Comparison of ENCODE assay signal across 1 cellular context in genomic region chr11:43643898-43644625, GRCh38.
A peak's percentile ranks its signal among the peaks of the same experiment; 100 is the strongest.
TF ChIP-seq lines count a peak whose summit lies in the region.

No MANE protein-coding gene starts in this region.

TF ChIP-seq in WTC11, 78 proteins besides CTCF, POLR2A, EP300 and RAD21 (continued from another document and continues in another):
- TF ChIP-seq, protein P1, sequence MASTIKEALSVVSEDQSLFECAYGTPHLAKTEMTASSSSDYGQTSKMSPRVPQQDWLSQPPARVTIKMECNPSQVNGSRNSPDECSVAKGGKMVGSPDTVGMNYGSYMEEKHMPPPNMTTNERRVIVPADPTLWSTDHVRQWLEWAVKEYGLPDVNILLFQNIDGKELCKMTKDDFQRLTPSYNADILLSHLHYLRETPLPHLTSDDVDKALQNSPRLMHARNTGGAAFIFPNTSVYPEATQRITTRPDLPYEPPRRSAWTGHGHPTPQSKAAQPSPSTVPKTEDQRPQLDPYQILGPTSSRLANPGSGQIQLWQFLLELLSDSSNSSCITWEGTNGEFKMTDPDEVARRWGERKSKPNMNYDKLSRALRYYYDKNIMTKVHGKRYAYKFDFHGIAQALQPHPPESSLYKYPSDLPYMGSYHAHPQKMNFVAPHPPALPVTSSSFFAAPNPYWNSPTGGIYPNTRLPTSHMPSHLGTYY (CRISPR knock-in tag; IDR thresholded peaks at IDR 0.05) = no peak
- TF ChIP-seq, protein P2, sequence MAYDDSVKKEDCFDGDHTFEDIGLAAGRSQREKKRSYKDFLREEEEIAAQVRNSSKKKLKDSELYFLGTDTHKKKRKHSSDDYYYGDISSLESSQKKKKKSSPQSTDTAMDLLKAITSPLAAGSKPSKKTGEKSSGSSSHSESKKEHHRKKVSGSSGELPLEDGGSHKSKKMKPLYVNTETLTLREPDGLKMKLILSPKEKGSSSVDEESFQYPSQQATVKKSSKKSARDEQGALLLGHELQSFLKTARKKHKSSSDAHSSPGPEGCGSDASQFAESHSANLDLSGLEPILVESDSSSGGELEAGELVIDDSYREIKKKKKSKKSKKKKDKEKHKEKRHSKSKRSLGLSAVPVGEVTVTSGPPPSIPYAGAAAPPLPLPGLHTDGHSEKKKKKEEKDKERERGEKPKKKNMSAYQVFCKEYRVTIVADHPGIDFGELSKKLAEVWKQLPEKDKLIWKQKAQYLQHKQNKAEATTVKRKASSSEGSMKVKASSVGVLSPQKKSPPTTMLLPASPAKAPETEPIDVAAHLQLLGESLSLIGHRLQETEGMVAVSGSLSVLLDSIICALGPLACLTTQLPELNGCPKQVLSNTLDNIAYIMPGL (CRISPR knock-in tag; IDR thresholded peaks at IDR 0.05) = 0 out of 2 replicates have a peak, but pooled peaks have one; percentile 21
- TF ChIP-seq GABPB1 (CRISPR knock-in tag; IDR thresholded peaks at IDR 0.05) (peak; percentile 68; the same call in 1 of the 2 replicates), SMAD4 (CRISPR knock-in tag; IDR thresholded peaks at IDR 0.05) (no peak), TCF7 (CRISPR knock-in tag; IDR thresholded peaks at IDR 0.05; ENCODE audit: low read depth) (no peak), PRDM15 (CRISPR knock-in tag; IDR thresholded peaks at IDR 0.05) (no peak), FOXJ3 (CRISPR knock-in tag; IDR thresholded peaks at IDR 0.05; ENCODE audit: borderline replicate concordance) (no peak), RELA (CRISPR knock-in tag; IDR thresholded peaks at IDR 0.05; ENCODE audit: borderline replicate concordance) (no peak), ESRRA (CRISPR knock-in tag; IDR thresholded peaks at IDR 0.05; ENCODE audit: borderline replicate concordance) (no peak), CREB1 (CRISPR knock-in tag; IDR thresholded peaks at IDR 0.05) (no peak), IRF2 (CRISPR knock-in tag; IDR thresholded peaks at IDR 0.05; ENCODE audit: borderline replicate concordance, low read depth) (no peak), ZBTB21 (CRISPR knock-in tag; IDR thresholded peaks at IDR 0.05; ENCODE audit: borderline replicate concordance) (no peak), MXD4 (CRISPR knock-in tag; IDR thresholded peaks at IDR 0.05; ENCODE audit: borderline replicate concordance) (no peak), FOXK1 (CRISPR knock-in tag; IDR thresholded peaks at IDR 0.05) (peak; percentile 86), CREM (CRISPR knock-in tag; IDR thresholded peaks at IDR 0.05) (peak; percentile 79), ELF4 (CRISPR knock-in tag; IDR thresholded peaks at IDR 0.05; ENCODE audit: low read depth) (no peak), USF1 (CRISPR knock-in tag; IDR thresholded peaks at IDR 0.05) (no peak), USF2 (CRISPR knock-in tag; IDR thresholded peaks at IDR 0.05) (peak; percentile 20; the same call in 1 of the 2 replicates), OVOL2 (CRISPR knock-in tag; IDR thresholded peaks at IDR 0.05; ENCODE audit: borderline replicate concordance) (no peak), EMX1 (CRISPR knock-in tag; IDR thresholded peaks at IDR 0.05) (no peak), ZNF416 (CRISPR knock-in tag; IDR thresholded peaks at IDR 0.05) (no peak), ZNF671 (CRISPR knock-in tag; IDR thresholded peaks at IDR 0.05) (no peak), ZNF232 (CRISPR knock-in tag; IDR thresholded peaks at IDR 0.05) (peak; percentile 84; the same call in 1 of the 2 replicates), GTF2I (CRISPR knock-in tag; conservative IDR thresholded peaks at IDR 0.05) (no peak), TEAD4 (CRISPR knock-in tag; IDR thresholded peaks at IDR 0.05) (no peak), ZNF263 (CRISPR knock-in tag; IDR thresholded peaks at IDR 0.05; ENCODE audit: low read depth) (no peak), ZNF423 (CRISPR knock-in tag; IDR thresholded peaks at IDR 0.05) (no peak), NFYB (CRISPR knock-in tag; conservative IDR thresholded peaks at IDR 0.05; ENCODE audit: low read depth) (no peak)
- TF ChIP-seq, protein P3, sequence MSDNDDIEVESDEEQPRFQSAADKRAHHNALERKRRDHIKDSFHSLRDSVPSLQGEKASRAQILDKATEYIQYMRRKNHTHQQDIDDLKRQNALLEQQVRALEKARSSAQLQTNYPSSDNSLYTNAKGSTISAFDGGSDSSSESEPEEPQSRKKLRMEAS (CRISPR knock-in tag; IDR thresholded peaks at IDR 0.05) = peak; percentile 27; the same call in 1 of the 2 replicates
- TF ChIP-seq, protein P4, sequence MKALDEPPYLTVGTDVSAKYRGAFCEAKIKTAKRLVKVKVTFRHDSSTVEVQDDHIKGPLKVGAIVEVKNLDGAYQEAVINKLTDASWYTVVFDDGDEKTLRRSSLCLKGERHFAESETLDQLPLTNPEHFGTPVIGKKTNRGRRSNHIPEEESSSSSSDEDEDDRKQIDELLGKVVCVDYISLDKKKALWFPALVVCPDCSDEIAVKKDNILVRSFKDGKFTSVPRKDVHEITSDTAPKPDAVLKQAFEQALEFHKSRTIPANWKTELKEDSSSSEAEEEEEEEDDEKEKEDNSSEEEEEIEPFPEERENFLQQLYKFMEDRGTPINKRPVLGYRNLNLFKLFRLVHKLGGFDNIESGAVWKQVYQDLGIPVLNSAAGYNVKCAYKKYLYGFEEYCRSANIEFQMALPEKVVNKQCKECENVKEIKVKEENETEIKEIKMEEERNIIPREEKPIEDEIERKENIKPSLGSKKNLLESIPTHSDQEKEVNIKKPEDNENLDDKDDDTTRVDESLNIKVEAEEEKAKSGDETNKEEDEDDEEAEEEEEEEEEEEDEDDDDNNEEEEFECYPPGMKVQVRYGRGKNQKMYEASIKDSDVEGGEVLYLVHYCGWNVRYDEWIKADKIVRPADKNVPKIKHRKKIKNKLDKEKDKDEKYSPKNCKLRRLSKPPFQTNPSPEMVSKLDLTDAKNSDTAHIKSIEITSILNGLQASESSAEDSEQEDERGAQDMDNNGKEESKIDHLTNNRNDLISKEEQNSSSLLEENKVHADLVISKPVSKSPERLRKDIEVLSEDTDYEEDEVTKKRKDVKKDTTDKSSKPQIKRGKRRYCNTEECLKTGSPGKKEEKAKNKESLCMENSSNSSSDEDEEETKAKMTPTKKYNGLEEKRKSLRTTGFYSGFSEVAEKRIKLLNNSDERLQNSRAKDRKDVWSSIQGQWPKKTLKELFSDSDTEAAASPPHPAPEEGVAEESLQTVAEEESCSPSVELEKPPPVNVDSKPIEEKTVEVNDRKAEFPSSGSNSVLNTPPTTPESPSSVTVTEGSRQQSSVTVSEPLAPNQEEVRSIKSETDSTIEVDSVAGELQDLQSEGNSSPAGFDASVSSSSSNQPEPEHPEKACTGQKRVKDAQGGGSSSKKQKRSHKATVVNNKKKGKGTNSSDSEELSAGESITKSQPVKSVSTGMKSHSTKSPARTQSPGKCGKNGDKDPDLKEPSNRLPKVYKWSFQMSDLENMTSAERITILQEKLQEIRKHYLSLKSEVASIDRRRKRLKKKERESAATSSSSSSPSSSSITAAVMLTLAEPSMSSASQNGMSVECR (CRISPR knock-in tag; IDR thresholded peaks at IDR 0.05; ENCODE audit: borderline replicate concordance) = 0 out of 2 replicates have a peak, but pooled peaks have one; percentile 49
- TF ChIP-seq, protein P5, sequence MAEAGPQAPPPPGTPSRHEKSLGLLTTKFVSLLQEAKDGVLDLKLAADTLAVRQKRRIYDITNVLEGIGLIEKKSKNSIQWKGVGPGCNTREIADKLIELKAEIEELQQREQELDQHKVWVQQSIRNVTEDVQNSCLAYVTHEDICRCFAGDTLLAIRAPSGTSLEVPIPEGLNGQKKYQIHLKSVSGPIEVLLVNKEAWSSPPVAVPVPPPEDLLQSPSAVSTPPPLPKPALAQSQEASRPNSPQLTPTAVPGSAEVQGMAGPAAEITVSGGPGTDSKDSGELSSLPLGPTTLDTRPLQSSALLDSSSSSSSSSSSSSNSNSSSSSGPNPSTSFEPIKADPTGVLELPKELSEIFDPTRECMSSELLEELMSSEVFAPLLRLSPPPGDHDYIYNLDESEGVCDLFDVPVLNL (CRISPR knock-in tag; IDR thresholded peaks at IDR 0.05; ENCODE audit: borderline replicate concordance, low read depth) = no peak
- TF ChIP-seq, protein P6, sequence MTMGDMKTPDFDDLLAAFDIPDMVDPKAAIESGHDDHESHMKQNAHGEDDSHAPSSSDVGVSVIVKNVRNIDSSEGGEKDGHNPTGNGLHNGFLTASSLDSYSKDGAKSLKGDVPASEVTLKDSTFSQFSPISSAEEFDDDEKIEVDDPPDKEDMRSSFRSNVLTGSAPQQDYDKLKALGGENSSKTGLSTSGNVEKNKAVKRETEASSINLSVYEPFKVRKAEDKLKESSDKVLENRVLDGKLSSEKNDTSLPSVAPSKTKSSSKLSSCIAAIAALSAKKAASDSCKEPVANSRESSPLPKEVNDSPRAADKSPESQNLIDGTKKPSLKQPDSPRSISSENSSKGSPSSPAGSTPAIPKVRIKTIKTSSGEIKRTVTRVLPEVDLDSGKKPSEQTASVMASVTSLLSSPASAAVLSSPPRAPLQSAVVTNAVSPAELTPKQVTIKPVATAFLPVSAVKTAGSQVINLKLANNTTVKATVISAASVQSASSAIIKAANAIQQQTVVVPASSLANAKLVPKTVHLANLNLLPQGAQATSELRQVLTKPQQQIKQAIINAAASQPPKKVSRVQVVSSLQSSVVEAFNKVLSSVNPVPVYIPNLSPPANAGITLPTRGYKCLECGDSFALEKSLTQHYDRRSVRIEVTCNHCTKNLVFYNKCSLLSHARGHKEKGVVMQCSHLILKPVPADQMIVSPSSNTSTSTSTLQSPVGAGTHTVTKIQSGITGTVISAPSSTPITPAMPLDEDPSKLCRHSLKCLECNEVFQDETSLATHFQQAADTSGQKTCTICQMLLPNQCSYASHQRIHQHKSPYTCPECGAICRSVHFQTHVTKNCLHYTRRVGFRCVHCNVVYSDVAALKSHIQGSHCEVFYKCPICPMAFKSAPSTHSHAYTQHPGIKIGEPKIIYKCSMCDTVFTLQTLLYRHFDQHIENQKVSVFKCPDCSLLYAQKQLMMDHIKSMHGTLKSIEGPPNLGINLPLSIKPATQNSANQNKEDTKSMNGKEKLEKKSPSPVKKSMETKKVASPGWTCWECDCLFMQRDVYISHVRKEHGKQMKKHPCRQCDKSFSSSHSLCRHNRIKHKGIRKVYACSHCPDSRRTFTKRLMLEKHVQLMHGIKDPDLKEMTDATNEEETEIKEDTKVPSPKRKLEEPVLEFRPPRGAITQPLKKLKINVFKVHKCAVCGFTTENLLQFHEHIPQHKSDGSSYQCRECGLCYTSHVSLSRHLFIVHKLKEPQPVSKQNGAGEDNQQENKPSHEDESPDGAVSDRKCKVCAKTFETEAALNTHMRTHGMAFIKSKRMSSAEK (CRISPR knock-in tag; IDR thresholded peaks at IDR 0.05; ENCODE audit: borderline replicate concordance) = no peak
- TF ChIP-seq, protein P7, sequence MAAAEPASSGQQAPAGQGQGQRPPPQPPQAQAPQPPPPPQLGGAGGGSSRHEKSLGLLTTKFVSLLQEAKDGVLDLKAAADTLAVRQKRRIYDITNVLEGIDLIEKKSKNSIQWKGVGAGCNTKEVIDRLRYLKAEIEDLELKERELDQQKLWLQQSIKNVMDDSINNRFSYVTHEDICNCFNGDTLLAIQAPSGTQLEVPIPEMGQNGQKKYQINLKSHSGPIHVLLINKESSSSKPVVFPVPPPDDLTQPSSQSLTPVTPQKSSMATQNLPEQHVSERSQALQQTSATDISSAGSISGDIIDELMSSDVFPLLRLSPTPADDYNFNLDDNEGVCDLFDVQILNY (CRISPR knock-in tag; IDR thresholded peaks at IDR 0.05) = no peak
- TF ChIP-seq, protein P8, sequence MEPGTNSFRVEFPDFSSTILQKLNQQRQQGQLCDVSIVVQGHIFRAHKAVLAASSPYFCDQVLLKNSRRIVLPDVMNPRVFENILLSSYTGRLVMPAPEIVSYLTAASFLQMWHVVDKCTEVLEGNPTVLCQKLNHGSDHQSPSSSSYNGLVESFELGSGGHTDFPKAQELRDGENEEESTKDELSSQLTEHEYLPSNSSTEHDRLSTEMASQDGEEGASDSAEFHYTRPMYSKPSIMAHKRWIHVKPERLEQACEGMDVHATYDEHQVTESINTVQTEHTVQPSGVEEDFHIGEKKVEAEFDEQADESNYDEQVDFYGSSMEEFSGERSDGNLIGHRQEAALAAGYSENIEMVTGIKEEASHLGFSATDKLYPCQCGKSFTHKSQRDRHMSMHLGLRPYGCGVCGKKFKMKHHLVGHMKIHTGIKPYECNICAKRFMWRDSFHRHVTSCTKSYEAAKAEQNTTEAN (CRISPR knock-in tag; IDR thresholded peaks at IDR 0.05) = no peak
